ENCODE assay signal across 8 cellular contexts in the genomic region with DNA sequence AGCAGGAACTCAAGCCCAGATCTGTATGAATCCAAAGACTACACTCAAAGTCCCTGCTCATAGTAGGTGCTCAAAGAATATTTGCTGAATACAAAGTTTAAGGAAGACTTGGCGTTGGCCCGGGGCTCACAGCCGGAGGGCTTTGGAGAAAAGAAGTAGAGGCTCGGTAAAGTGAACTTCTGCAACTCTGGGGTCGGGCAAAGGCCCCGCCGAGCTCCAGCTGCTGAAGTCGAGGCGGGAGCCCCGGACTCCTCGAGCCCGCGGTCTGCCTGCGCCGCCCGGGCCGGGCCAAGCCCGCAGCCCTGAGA. TPM values are rescaled to one million over a fixed set of nuclear protein-coding genes. Genes with fewer than 3 reads are reported as not detected.
DNase-seq lines count a peak whose midpoint lies in the region; ATAC-seq and TF ChIP-seq lines count a peak whose summit lies in the region.

No MANE protein-coding gene starts in this region.

- peak overlapping the region; percentile 78 to 97 (median 90) for H3K27ac Mint-ChIP-seq in nephron

- H3K4me3 ChIP-seq in KMS-11 (IDR thresholded peaks at IDR 0.05; ENCODE audit: insufficient read depth, low read depth, low read length) (no peak overlapping the region), dorsolateral prefrontal cortex (peak overlapping the region; percentile 66 to 100 (median 96))

- no peaks in the 10 kb centered on the region for H3K27me3 ChIP-seq in KMS-11 (ENCODE audit: insufficient read depth, low read depth)
- H3K27me3 ChIP-seq in dorsolateral prefrontal cortex, result no peaks in the 10 kb centered on the region

- peak overlapping the region; percentile 94 for H3K27ac ChIP-seq in KMS-11
- H3K27ac ChIP-seq in dorsolateral prefrontal cortex, result peak overlapping the region in 48 of 59 donors; percentile 3 to 93 (median 84)

- H3K4me1 Mint-ChIP-seq in nephron, result peaks cover 21% of the 10 kb centered on the region

- peak overlapping the region; percentile 87 for H3K4me2 ChIP-seq in KMS-11

- no peaks in the 10 kb centered on the region; the same call in 1 of the 2 replicates for H4K20me1 ChIP-seq in KMS-11 (ENCODE audit: insufficient read depth)

- DNase-seq in dorsolateral prefrontal cortex (no peak), AG08395 (ENCODE audit: low spot score) (no peak), COR-L47 (lab: John Stamatoyannopoulos, UW) (no peak)

- H3K9me3 Mint-ChIP-seq in nephron, result no peaks in the 10 kb centered on the region

- no peak for TF ChIP-seq CTCF in KMS-11 (conservative IDR thresholded peaks at IDR 0.05; ENCODE audit: low read depth, low read length)
- no peak for TF ChIP-seq CTCF in dorsolateral prefrontal cortex (IDR thresholded peaks at IDR 0.05 in 54 of 56, conservative IDR thresholded peaks at IDR 0.05 in 2 of 56; ENCODE audit: low read depth in 1 of 56, partially characterized antibody in 56 of 56)
- TF ChIP-seq CTCF in nephron (IDR thresholded peaks at IDR 0.05; ENCODE audit: unreplicated experiment in 3 of 3), result no peak

- peak overlapping the region; percentile 44; the same call in 1 of the 2 replicates for H2AFZ ChIP-seq in KMS-11 (ENCODE audit: low read depth)

- H3K4me3 Mint-ChIP-seq in nephron, result peak overlapping the region; percentile 87 to 93 (median 92)

- 0 out of 2 replicates have a peak, but pooled peaks cover 3% of the 10 kb centered on the region for H3K36me3 ChIP-seq in KMS-11 (ENCODE audit: insufficient read depth)

- ATAC-seq in GM19025 (IDR thresholded peaks at IDR 0.05; ENCODE audit: low read depth, unreplicated experiment), result peak; percentile 22
- no peak for ATAC-seq in HG02763 (IDR thresholded peaks at IDR 0.05; ENCODE audit: unreplicated experiment)
- ATAC-seq in esophagus mucosa, result no peak

- H3K36me3 Mint-ChIP-seq in nephron (ENCODE audit: low read depth), result peaks cover 38% of the 10 kb centered on the region

- intact Hi-C loops in dorsolateral prefrontal cortex (cut with DNase I), result no loop called here

- H3K9ac ChIP-seq in KMS-11, result peak overlapping the region; percentile 90

- no peaks in the 10 kb centered on the region for H3K27me3 Mint-ChIP-seq in nephron (ENCODE audit: low read depth)

- peaks cover 75% of the 10 kb centered on the region for H3K4me1 ChIP-seq in KMS-11 (ENCODE audit: low read depth, poor library complexity, severe bottlenecking)

- H3K79me2 ChIP-seq in KMS-11 (ENCODE audit: insufficient read depth, low read depth), result peaks cover 79% of the 10 kb centered on the region

RNA-seq across cellular contexts. Expression of gene GCN1, which starts 0.3 kb away (rescaled TPM):
- 100 to 1,000 TPM in 2 of 120 experiments, 10 to 100 TPM in 118; 44.5 to 107 (median 69.9) TPM for total RNA-seq in dorsolateral prefrontal cortex
- 65.0 TPM for total RNA-seq in esophagus mucosa

RNA-seq across cellular contexts. Expression of gene RPLP0, which starts 6.7 kb away (rescaled TPM):
- total RNA-seq in dorsolateral prefrontal cortex, result 100 to 1,000 TPM; 199 to 446 (median 270) TPM
- total RNA-seq in esophagus mucosa, result 3,286 TPM
